9 cellular contexts compared by ENCODE assay signal in the genomic region with DNA sequence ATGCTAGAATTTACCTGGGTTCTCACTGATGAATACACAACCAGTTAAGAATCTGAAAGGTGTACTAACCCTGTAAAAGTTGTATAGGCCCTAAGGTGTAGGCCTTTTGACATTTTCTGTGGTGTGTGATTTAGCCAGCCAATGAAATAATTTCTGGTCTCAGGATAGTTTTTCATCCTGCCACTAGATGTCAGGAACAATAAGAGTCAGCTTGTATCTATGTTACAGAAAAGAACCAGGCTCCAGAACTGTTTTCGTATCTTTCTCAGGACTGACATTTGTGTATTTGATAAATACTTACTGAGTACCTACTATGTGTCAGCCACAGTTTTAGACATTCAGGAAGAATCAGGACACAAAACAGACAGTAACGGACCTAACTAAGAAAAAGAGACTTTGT.
A peak's percentile ranks its signal among the peaks of the same experiment; 100 is the strongest.
DNase-seq lines count a peak whose midpoint lies in the region; TF ChIP-seq lines count a peak whose summit lies in the region.
"Had no signal": no experiment of that assay in that cellular context is flagged by ENCODE, and none has a peak within 500 bp of the region (broad histone marks: within the 10 kb centered on the region; RNA-seq: fewer than 3 reads in every experiment).

No MANE protein-coding gene starts in this region.

- POLR2A ChIA-PET in HEK293T (lab: Yijun Ruan, JAX) = no interaction called here

- intact Hi-C loops in lower leg skin (cut with DNase I; ENCODE audit: low total_unique reads) = no loop called here

- no peaks in the 10 kb centered on the region for H3K27me3 ChIP-seq in GM06990 (replicated peaks; ENCODE audit: control insufficient read depth, insufficient read depth, low read length)
- H3K27me3 ChIP-seq: neutrophil had no signal

- WGBS in lower leg skin, 2 donors = 52 to 68% methylated on average over 2 of the region's 2 CpGs

- H3K4me3 ChIP-seq in GM06990 (replicated peaks; ENCODE audit: low read depth, low read length) = no peak overlapping the region
- no peak overlapping the region for H3K4me3 ChIP-seq in skeletal muscle cell (ENCODE audit: low read depth, low read length)
- H3K4me3 ChIP-seq in lower leg skin (ENCODE audit: low read depth, poor library complexity, severe bottlenecking) = no peak overlapping the region

- CTCF ChIA-PET in HEK293T (lab: Yijun Ruan, JAX) = interaction anchor here (1.0 kb wide), 3 partner anchors 10 to 1356 kb away, joined by 3 to 4 read pairs (median 3); no protein-coding TSS in a partner anchor

- no peaks in the 10 kb centered on the region for H3K36me3 ChIP-seq in GM06990 (ENCODE audit: control insufficient read depth, insufficient read depth, low read length)
- H3K36me3 ChIP-seq: neutrophil had no signal

- TF ChIP-seq CTCF in GM06990 (IDR thresholded peaks at IDR 0.05; ENCODE audit: insufficient read depth, low read length, poor library complexity, severe bottlenecking) = peak; percentile 27
- TF ChIP-seq CTCF in lower leg skin (IDR thresholded peaks at IDR 0.05) = no peak

- TF ChIP-seq POLR2A in lower leg skin (IDR thresholded peaks at IDR 0.05) = no peak

- DNase-seq in GM06990 (ENCODE audit: extremely low read depth, insufficient read length) = no peak
- DNase-seq in HEK293T (ENCODE audit: extremely low spot score) = peak; percentile 23
- DNase-seq in NCI-H69 (lab: John Stamatoyannopoulos, UW) = peak; percentile 68
- peak; percentile 11 for DNase-seq in fibroblast of gingiva (ENCODE audit: low read depth)
- peak; percentile 10 for DNase-seq in skeletal muscle cell (ENCODE audit: low read depth)
- DNase-seq in NCI-H446 (lab: John Stamatoyannopoulos, UW) = no peak
- DNase-seq in RPMI8226 = no peak
- no peak for DNase-seq in lower leg skin (ENCODE audit: low spot score in 2 of 2)

TF ChIP-seq in HEK293T, 16 proteins besides CTCF, POLR2A, EP300 and RAD21:
- TF ChIP-seq HDGF (IDR thresholded peaks at IDR 0.05; ENCODE audit: borderline replicate concordance) (no peak), CTBP1 (IDR thresholded peaks at IDR 0.05; ENCODE audit: borderline replicate concordance) (no peak), FOXA1 (IDR thresholded peaks at IDR 0.05) (no peak), L3MBTL2 (conservative IDR thresholded peaks at IDR 0.05) (no peak)

Comparison
In these comparisons a context has a peak if more than half of its experiments do, and no peak if none do; other contexts are left out.
1. DNase-seq: peak in HEK293T (single experiment), NCI-H69 (single experiment), fibroblast of gingiva (single experiment) and skeletal muscle cell (single experiment); none in GM06990 (single experiment), NCI-H446 (0 of 2), RPMI8226 (single experiment) and lower leg skin (0 of 2).